ENCODE assay signal across 8 cellular contexts in genomic region chr4:8427761-8428287, GRCh38. TPM values are rescaled to one million over a fixed set of nuclear protein-coding genes. Genes with fewer than 3 reads are reported as not detected.
DNase-seq lines count a peak whose midpoint lies in the region; ATAC-seq and TF ChIP-seq lines count a peak whose summit lies in the region.

No MANE protein-coding gene starts in this region.

- peaks cover 3% of the 10 kb centered on the region for H3K36me3 Mint-ChIP-seq in type B pancreatic cell

- H3K27ac ChIP-seq in BLaER1 = peak overlapping the region; percentile 71
- H3K27ac ChIP-seq in Peyer's patch = peak overlapping the region; percentile 70 to 88 (median 86)

- peak; percentile 51 for ATAC-seq in GM18868 (IDR thresholded peaks at IDR 0.05; ENCODE audit: unreplicated experiment)
- peak; percentile 66 for ATAC-seq in HG03095 (IDR thresholded peaks at IDR 0.05; ENCODE audit: unreplicated experiment)

- peak overlapping the region; percentile 77 for H3K9ac ChIP-seq in BLaER1

- peak overlapping the region; percentile 96 for H3K4me3 Mint-ChIP-seq in type B pancreatic cell

- no peaks in the 10 kb centered on the region for H3K9me3 ChIP-seq in BLaER1
- no peaks in the 10 kb centered on the region for H3K9me3 ChIP-seq in Peyer's patch

- H3K9me3 Mint-ChIP-seq in type B pancreatic cell = no peaks in the 10 kb centered on the region

- TF ChIP-seq CTCF in Peyer's patch (IDR thresholded peaks at IDR 0.05) = no peak
- TF ChIP-seq CTCF in type B pancreatic cell (conservative IDR thresholded peaks at IDR 0.05) = no peak

- no peak for TF ChIP-seq POLR2A in Peyer's patch (IDR thresholded peaks at IDR 0.05)

- H3K27me3 ChIP-seq in BLaER1 (no peaks in the 10 kb centered on the region), Peyer's patch (no peaks in the 10 kb centered on the region)

- peaks cover 17% of the 10 kb centered on the region for H4K20me1 ChIP-seq in BLaER1

- H3K4me1 Mint-ChIP-seq in type B pancreatic cell (ENCODE audit: unreplicated experiment) = peaks cover 29% of the 10 kb centered on the region

- peak overlapping the region; percentile 79 for H3K27ac Mint-ChIP-seq in type B pancreatic cell

- H3K4me3 ChIP-seq in BLaER1 (peak overlapping the region; percentile 74), Peyer's patch (peak overlapping the region; percentile 63 to 95 (median 89))

- H3K27me3 Mint-ChIP-seq in type B pancreatic cell = no peaks in the 10 kb centered on the region

- H3K4me1 ChIP-seq in BLaER1 = peaks cover 19% of the 10 kb centered on the region
- peaks cover 0 to 18% (median 7%) of the 10 kb centered on the region in 4 donors for H3K4me1 ChIP-seq in Peyer's patch

- H3K36me3 ChIP-seq in BLaER1 (peaks cover 11% of the 10 kb centered on the region; the same call in 1 of the 2 replicates), Peyer's patch (peaks cover 0 to 5% (median 0%) of the 10 kb centered on the region in 3 donors)

- DNase-seq in Peyer's patch (peak in 1 of 3 donors; percentile 28), dermis blood vessel endothelial cell (peak; percentile 53), lung microvascular endothelial cell (ENCODE audit: low read depth in 2 of 2) (peak; percentile 41 to 62), type B pancreatic cell (ENCODE audit: extremely low spot score, unreplicated experiment) (no peak), NCI-H510A treated with DMSO at 0.1 percent for 48 hours (lab: John Stamatoyannopoulos, UW) (no peak)

- peak overlapping the region; percentile 100 for H3K4me2 ChIP-seq in BLaER1

RNA-seq across cellular contexts. Expression of gene ACOX3, which starts 12.7 kb away (rescaled TPM):
- total RNA-seq in Peyer's patch (10 to 100 TPM; 17.2 to 95.7 (median 43.7) TPM), dermis blood vessel endothelial cell (29.3 and 44.2 TPM in 2 replicates), lung microvascular endothelial cell (22.6 and 24.0 TPM in 2 replicates), type B pancreatic cell (ENCODE audit: low replicate concordance) (34.0 and 43.8 TPM in 2 replicates)

RNA-seq across cellular contexts. Expression of gene TRMT44, which starts 12.8 kb away (rescaled TPM):
- total RNA-seq in Peyer's patch (10 to 100 TPM; 16.8 to 31.6 (median 28.1) TPM), dermis blood vessel endothelial cell (14.9 and 23.0 TPM in 2 replicates), lung microvascular endothelial cell (6.3 and 9.9 TPM in 2 replicates), type B pancreatic cell (ENCODE audit: low replicate concordance) (32.3 and 33.5 TPM in 2 replicates)

Comparison
In these comparisons a context has a peak if more than half of its experiments do, and no peak if none do; other contexts are left out.
1. DNase-seq: peak in dermis blood vessel endothelial cell (single experiment) and lung microvascular endothelial cell (2 of 2); none in type B pancreatic cell (single experiment) and NCI-H510A treated with DMSO at 0.1 percent for 48 hours (single experiment).